ENCODE assay signal across 30 cellular contexts in the genomic region with DNA sequence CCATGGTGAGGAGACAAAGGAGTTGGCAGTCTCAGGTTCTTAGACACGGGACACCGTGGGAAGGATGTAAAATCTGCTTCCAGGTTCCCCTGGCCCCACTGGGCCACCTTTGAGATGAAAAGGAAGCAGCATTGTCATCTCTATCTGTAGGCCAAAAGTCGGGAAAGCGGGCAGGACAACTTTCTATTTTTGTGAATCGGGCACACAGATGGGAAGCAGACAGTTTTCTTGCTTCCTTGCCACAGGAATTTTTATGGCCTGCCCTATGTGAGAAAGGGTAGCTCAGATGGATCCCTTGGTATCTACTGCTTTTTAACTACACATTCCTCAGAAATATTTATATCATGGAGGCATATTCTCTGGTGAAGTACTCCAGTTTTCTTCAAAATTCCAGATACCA.
"Had no signal": no experiment of that assay in that cellular context is flagged by ENCODE, and none has a peak within 500 bp of the region (broad histone marks: within the 10 kb centered on the region; RNA-seq: fewer than 3 reads in every experiment).

No MANE protein-coding gene starts in this region.

- H3K27ac Mint-ChIP-seq: activated naive CD4-positive, alpha-beta T cell treated with anti-CD3 and anti-CD28 coated beads, Interleukin-2, amount 10 ng/mL, durations not matched to agents 7 days and 5 days; activated naive CD8-positive, alpha-beta T cell treated with anti-CD3 and anti-CD28 coated beads, Interleukin-2, amount 50 U/mL, for 24 hours; endodermal cell; T-helper 17 cell had no signal

- DNase-seq: activated CD4-positive, alpha-beta T cell treated with anti-CD3 and anti-CD28 coated beads, Interleukin-2, amount 50 U/mL, for 1 hour; activated CD4-positive, CD25-positive, alpha-beta regulatory T cell treated with anti-CD3 and anti-CD28 coated beads, Interleukin-2, amount 50 U/mL, for 72 hours; activated CD8-positive, alpha-beta memory T cell treated with anti-CD3 and anti-CD28 coated beads, Interleukin-2, amount 50 U/mL, for 4 hours; activated effector memory CD4-positive, alpha-beta T cell treated with Interleukin-2 at 50 U/mL for 16 hours; activated naive CD4-positive, alpha-beta T cell treated with anti-CD3 and anti-CD28 coated beads, Interleukin-2, amount 10 ng/mL, durations not matched to agents 7 days and 5 days; activated naive CD8-positive, alpha-beta T cell treated with anti-CD3 and anti-CD28 coated beads, Interleukin-2, amount 50 U/mL, for 24 hours; activated T-cell treated with anti-CD3 and anti-CD28 coated beads, Interleukin-2, amount 50 U/mL, for 4 hours; anterior cingulate cortex; brain microvascular endothelial cell; central memory CD4-positive, alpha-beta T cell; dorsolateral prefrontal cortex; endodermal cell; foreskin melanocyte; head of caudate nucleus; kidney; left ventricle myocardium inferior; mammary epithelial cell; midbrain; pancreas; retina; stimulated activated CD4-positive, alpha-beta T cell treated with anti-CD3 and anti-CD28 coated beads, Interleukin-2, amount 100 ng/mL, for 24 hours; stimulated activated naive CD8-positive, alpha-beta T cell treated with anti-CD3 and anti-CD28 coated beads, Interleukin-15, Interleukin-2, amounts not matched to agents 100 U/mL and 50 U/mL, for 24 hours; substantia nigra; T-helper 17 cell; tibial artery; uterus had no signal

- H3K27me3 Mint-ChIP-seq: activated naive CD4-positive, alpha-beta T cell treated with anti-CD3 and anti-CD28 coated beads, Interleukin-2, amount 10 ng/mL, durations not matched to agents 7 days and 5 days; activated naive CD8-positive, alpha-beta T cell treated with anti-CD3 and anti-CD28 coated beads, Interleukin-2, amount 50 U/mL, for 24 hours; T-helper 17 cell had no signal

- H3K4me1 ChIP-seq: left ventricle myocardium inferior, tibial artery, uterus had no signal

- H3K36me3 ChIP-seq: brain microvascular endothelial cell, left ventricle myocardium inferior, neutrophil, pancreas, tibial artery, uterus had no signal

- H3K9me3 ChIP-seq: neutrophil, pancreas, tibial artery, uterus had no signal

- H3K4me3 ChIP-seq: dorsolateral prefrontal cortex, left ventricle myocardium inferior, pancreas, tibial artery, uterus had no signal

- H3K4me3 Mint-ChIP-seq: activated naive CD4-positive, alpha-beta T cell treated with anti-CD3 and anti-CD28 coated beads, Interleukin-2, amount 10 ng/mL, durations not matched to agents 7 days and 5 days; activated naive CD8-positive, alpha-beta T cell treated with anti-CD3 and anti-CD28 coated beads, Interleukin-2, amount 50 U/mL, for 24 hours; activated T-cell treated with anti-CD3 and anti-CD28 coated beads, Interleukin-2, amount 50 U/mL, for 4 hours; endodermal cell; T-helper 17 cell had no signal

- ATAC-seq: activated naive CD8-positive, alpha-beta T cell treated with anti-CD3 and anti-CD28 coated beads, Interleukin-2, amount 50 U/mL, for 24 hours; activated T-cell treated with anti-CD3 and anti-CD28 coated beads, Interleukin-2, amount 50 U/mL, for 4 hours; pancreas; stimulated activated naive CD8-positive, alpha-beta T cell treated with anti-CD3 and anti-CD28 coated beads, Interleukin-15, Interleukin-2, amounts not matched to agents 100 U/mL and 50 U/mL, for 24 hours; T-helper 17 cell had no signal

- H3K4me1 Mint-ChIP-seq: activated naive CD4-positive, alpha-beta T cell treated with anti-CD3 and anti-CD28 coated beads, Interleukin-2, amount 10 ng/mL, durations not matched to agents 7 days and 5 days; activated naive CD8-positive, alpha-beta T cell treated with anti-CD3 and anti-CD28 coated beads, Interleukin-2, amount 50 U/mL, for 24 hours; T-helper 17 cell had no signal

- FAIRE-seq: colon, pancreas had no signal

- H3K36me3 Mint-ChIP-seq: activated naive CD4-positive, alpha-beta T cell treated with anti-CD3 and anti-CD28 coated beads, Interleukin-2, amount 10 ng/mL, durations not matched to agents 7 days and 5 days had no signal

- H3K9me3 Mint-ChIP-seq: endodermal cell had no signal

- H3K27ac ChIP-seq: brain microvascular endothelial cell, dorsolateral prefrontal cortex, epithelial cell of prostate, left ventricle myocardium inferior, neutrophil, pancreas, tibial artery, uterus, VCaP had no signal

- H3K27me3 ChIP-seq: brain microvascular endothelial cell, dorsolateral prefrontal cortex, neutrophil, pancreas, tibial artery, uterus had no signal
